ENCODE assay signal across 20 cellular contexts in the genomic region with DNA sequence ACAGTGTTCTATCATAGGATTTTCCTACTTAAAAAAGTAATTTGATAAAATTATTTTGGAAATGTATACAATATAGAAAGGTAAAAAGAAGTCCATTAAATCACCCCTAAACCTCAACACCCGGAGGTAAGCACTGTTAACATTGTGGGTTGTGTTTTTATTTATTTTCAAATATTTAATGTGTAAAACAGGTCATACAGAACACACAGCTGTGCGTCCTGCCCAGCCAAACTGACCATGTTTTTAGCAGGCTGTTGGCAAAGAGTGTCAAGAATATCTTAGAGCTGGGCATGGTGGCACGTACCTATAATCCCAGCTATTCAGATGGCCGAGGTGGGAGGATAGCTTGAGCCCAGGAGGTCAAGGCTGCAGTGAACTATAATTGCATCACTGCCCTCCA.
A peak's percentile ranks its signal among the peaks of the same experiment; 100 is the strongest.
DNase-seq lines count a peak whose midpoint lies in the region; ATAC-seq, FAIRE-seq and TF ChIP-seq lines count a peak whose summit lies in the region.
"Had no signal": no experiment of that assay in that cellular context is flagged by ENCODE, and none has a peak within 500 bp of the region (broad histone marks: within the 10 kb centered on the region; RNA-seq: fewer than 3 reads in every experiment).

No MANE protein-coding gene starts in this region.

- peaks cover 75% of the 10 kb centered on the region for H3K4me1 ChIP-seq in A549
- peaks cover 16% of the 10 kb centered on the region for H3K4me1 ChIP-seq in osteoblast (ENCODE audit: insufficient read depth, low read length)
- H3K4me1 ChIP-seq: uterus had no signal

- H2AFZ ChIP-seq in osteoblast (ENCODE audit: low read length): no peak overlapping the region

- H3K4me3 ChIP-seq in A549 (no peak overlapping the region), MG63 (no peak overlapping the region), coronary artery (no peak overlapping the region), osteoblast (ENCODE audit: insufficient read depth, low read length) (no peak overlapping the region)
- H3K4me3 ChIP-seq: uterus had no signal

- no peak for TF ChIP-seq RAD21 in A549 (conservative IDR thresholded peaks at IDR 0.05 in 1 of 2, IDR thresholded peaks at IDR 0.05 in 1 of 2)

- WGBS in A549 (ENCODE audit: missing lambda C conversion rate): 8% methylated on average over 4 of the region's 4 CpGs

- H3K27me3 ChIP-seq in MG63 (no peaks in the 10 kb centered on the region), osteoblast (ENCODE audit: insufficient read depth, low read length) (no peaks in the 10 kb centered on the region)
- H3K27me3 ChIP-seq: uterus had no signal

- H3K4me2 ChIP-seq in A549 (peak overlapping the region; percentile 82), osteoblast (ENCODE audit: insufficient read depth, low read length) (peak overlapping the region; percentile 20)

- TF ChIP-seq CTCF in A549 (IDR thresholded peaks at IDR 0.05) (no peak), coronary artery (IDR thresholded peaks at IDR 0.05) (no peak), osteoblast (IDR thresholded peaks at IDR 0.05; ENCODE audit: extremely low read depth, low read depth, low read length) (no peak)

- CTCF ChIA-PET in A549 (lab: Yijun Ruan, JAX): interaction anchor here (1.2 to 12.8 kb wide), 6 partner anchors 8 to 285 kb away, joined by 3 to 206 read pairs (median 4); no protein-coding TSS in a partner anchor

- H4K20me1 ChIP-seq in osteoblast (ENCODE audit: insufficient read depth, low read length): no peaks in the 10 kb centered on the region

- H3K36me3 ChIP-seq in MG63: no peaks in the 10 kb centered on the region
- no peaks in the 10 kb centered on the region for H3K36me3 ChIP-seq in osteoblast (ENCODE audit: insufficient read depth, low read length)
- H3K36me3 ChIP-seq: uterus, WERI-Rb-1 had no signal

- H3K9me3 ChIP-seq in A549 (no peaks in the 10 kb centered on the region), MG63 (no peaks in the 10 kb centered on the region), osteoblast (ENCODE audit: low read depth, low read length) (no peaks in the 10 kb centered on the region)
- H3K9me3 ChIP-seq: uterus had no signal

- no peak for FAIRE-seq in A549 (lab: Jason Lieb, UNC)
- FAIRE-seq: islet of Langerhans had no signal

- H3K27ac ChIP-seq in A549: peak overlapping the region; percentile 98 to 99
- peak overlapping the region; percentile 56 to 70 for H3K27ac ChIP-seq in coronary artery
- peak overlapping the region; percentile 7 for H3K27ac ChIP-seq in osteoblast (ENCODE audit: low read depth, low read length)
- H3K27ac ChIP-seq: WERI-Rb-1 had no signal

- TF ChIP-seq POLR2A in A549 (IDR thresholded peaks at IDR 0.05; ENCODE audit: low read length): no peak

- no peaks in the 10 kb centered on the region for H3K79me2 ChIP-seq in osteoblast (ENCODE audit: insufficient read depth, low read length)

- POLR2A ChIA-PET in A549 (lab: Yijun Ruan, JAX): interaction anchor here (1.6 to 2.9 kb wide), 4 partner anchors 8 to 222 kb away, joined by 4 to 14 read pairs (median 10); a partner anchor contains a TSS

- no peak for ATAC-seq in A549
- ATAC-seq in HG03159 (IDR thresholded peaks at IDR 0.05; ENCODE audit: unreplicated experiment): no peak
- no peak for ATAC-seq in left lobe of liver
- ATAC-seq: naive thymus-derived CD8-positive, alpha-beta T cell had no signal

- DNase-seq in A549 (ENCODE audit: low read depth in 1 of 2, low spot score in 1 of 2) (peak in 1 of 2 experiments; percentile 44), MG63 (peak; percentile 32), coronary artery (ENCODE audit: low spot score) (no peak), osteoblast (ENCODE audit: insufficient read length, low spot score, missing footprints) (no peak), glomerular visceral epithelial cell (ENCODE audit: extremely low spot score) (no peak), left lobe of liver (ENCODE audit: low spot score) (no peak), DMS 273 treated with DMSO at 0.1 percent for 48 hours (lab: John Stamatoyannopoulos, UW) (no peak)
- DNase-seq: amniotic stem cell; effector memory CD4-positive, alpha-beta T cell; hippocampal formation; KG1; naive thymus-derived CD8-positive, alpha-beta T cell; NCI-H1092 treated with DMSO at 0.1 percent for 48 hours; NCI-H2081 treated with DMSO at 0.1 percent for 48 hours; NCI-H510A; Right ventricle myocardium superior; WERI-Rb-1 had no signal

- TF ChIP-seq EP300 in A549 (IDR thresholded peaks at IDR 0.05): no peak

TF ChIP-seq in A549, 52 proteins besides CTCF, POLR2A, EP300 and RAD21:
- TF ChIP-seq CBX2 (IDR thresholded peaks at IDR 0.05; ENCODE audit: borderline replicate concordance, low read depth): no peak
- TF ChIP-seq CHD2 (IDR thresholded peaks at IDR 0.05; ENCODE audit: low read length, partially characterized antibody): no peak
- TF ChIP-seq, protein P1, sequence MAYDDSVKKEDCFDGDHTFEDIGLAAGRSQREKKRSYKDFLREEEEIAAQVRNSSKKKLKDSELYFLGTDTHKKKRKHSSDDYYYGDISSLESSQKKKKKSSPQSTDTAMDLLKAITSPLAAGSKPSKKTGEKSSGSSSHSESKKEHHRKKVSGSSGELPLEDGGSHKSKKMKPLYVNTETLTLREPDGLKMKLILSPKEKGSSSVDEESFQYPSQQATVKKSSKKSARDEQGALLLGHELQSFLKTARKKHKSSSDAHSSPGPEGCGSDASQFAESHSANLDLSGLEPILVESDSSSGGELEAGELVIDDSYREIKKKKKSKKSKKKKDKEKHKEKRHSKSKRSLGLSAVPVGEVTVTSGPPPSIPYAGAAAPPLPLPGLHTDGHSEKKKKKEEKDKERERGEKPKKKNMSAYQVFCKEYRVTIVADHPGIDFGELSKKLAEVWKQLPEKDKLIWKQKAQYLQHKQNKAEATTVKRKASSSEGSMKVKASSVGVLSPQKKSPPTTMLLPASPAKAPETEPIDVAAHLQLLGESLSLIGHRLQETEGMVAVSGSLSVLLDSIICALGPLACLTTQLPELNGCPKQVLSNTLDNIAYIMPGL (CRISPR knock-in tag; IDR thresholded peaks at IDR 0.05; ENCODE audit: borderline replicate concordance): 0 out of 2 replicates have a peak, but pooled peaks have one; percentile 19
- 0 out of 2 replicates have a peak, but pooled peaks have one; percentile 57 for TF ChIP-seq HOXA7 (CRISPR knock-in tag; IDR thresholded peaks at IDR 0.05)
- TF ChIP-seq ZSCAN20 (CRISPR knock-in tag; IDR thresholded peaks at IDR 0.05): no peak
- no peak; the same call in 1 of the 2 replicates for TF ChIP-seq HOXB5 (CRISPR knock-in tag; IDR thresholded peaks at IDR 0.05)

Comparison
In these comparisons a context has a peak if more than half of its experiments do, and no peak if none do; other contexts are left out.
1. H3K27ac ChIP-seq: peak in every context shown above with its lines; median percentile 98 in A549; 63 in coronary artery; 7 in osteoblast.